In the genomic region with DNA sequence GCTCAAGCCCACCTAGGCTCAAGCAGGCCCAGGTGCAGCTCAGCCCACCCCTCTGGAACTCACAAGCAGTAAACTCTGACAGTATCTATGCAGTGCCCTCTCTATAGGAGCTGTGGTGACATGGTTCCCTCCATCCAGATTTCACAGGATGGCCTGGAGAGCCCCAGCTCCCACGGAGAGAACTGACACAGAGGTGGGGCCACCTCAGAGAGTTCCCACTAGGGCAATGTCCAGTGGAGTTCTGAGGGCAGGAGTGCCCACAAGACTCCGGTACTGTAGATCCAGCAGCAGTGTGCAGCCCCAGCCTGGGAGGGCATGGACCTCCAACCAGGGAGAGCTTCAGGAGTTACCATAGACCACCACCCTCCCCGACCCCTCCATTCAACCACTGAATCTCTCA, we compare ENCODE assay signal across 34 cellular contexts. TPM values are rescaled to one million over a fixed set of nuclear protein-coding genes. Genes with fewer than 3 reads are reported as not detected.
"Had no signal": no experiment of that assay in that cellular context is flagged by ENCODE, and none has a peak within 500 bp of the region (broad histone marks: within the 10 kb centered on the region; RNA-seq: fewer than 3 reads in every experiment).

No MANE protein-coding gene starts in this region.

- H3K27ac Mint-ChIP-seq: activated B cell treated with CpG ODN at 0.5 μM for 24 hours; activated CD4-positive, alpha-beta memory T cell treated with anti-CD3 and anti-CD28 coated beads for 36 hours; activated naive CD8-positive, alpha-beta T cell treated with anti-CD3 and anti-CD28 coated beads for 36 hours; activated T-helper 1 cell treated with anti-CD3 and anti-CD28 coated beads, Interleukin-12 subunit alpha, Interleukin-12 subunit beta, Interleukin-2, Interleukin-4 antibody, amounts not matched to agents 30 ng/mL and 10 ng/mL and 1 ng/mL, durations not matched to agents 14 hours and 24 hours and 36 hours had no signal

- H3K4me3 Mint-ChIP-seq: activated B cell treated with CpG ODN at 0.5 μM for 24 hours; activated CD4-positive, alpha-beta memory T cell treated with anti-CD3 and anti-CD28 coated beads for 36 hours; activated naive CD8-positive, alpha-beta T cell treated with anti-CD3 and anti-CD28 coated beads for 36 hours; activated T-cell treated with anti-CD3 and anti-CD28 coated beads, Interleukin-2, amount 50 U/mL, for 4 hours; activated T-helper 1 cell treated with anti-CD3 and anti-CD28 coated beads, Interleukin-12 subunit alpha, Interleukin-12 subunit beta, Interleukin-2, Interleukin-4 antibody, amounts not matched to agents 30 ng/mL and 10 ng/mL and 1 ng/mL, durations not matched to agents 14 hours and 24 hours and 36 hours had no signal

- H3K36me3 Mint-ChIP-seq: activated CD4-positive, alpha-beta memory T cell treated with anti-CD3 and anti-CD28 coated beads for 36 hours; activated naive CD8-positive, alpha-beta T cell treated with anti-CD3 and anti-CD28 coated beads for 36 hours had no signal

- H3K27ac ChIP-seq: ascending aorta, VCaP had no signal

- DNase-seq: activated B cell treated with CpG ODN at 0.5 μM for 24 hours; activated CD4-positive, alpha-beta memory T cell treated with anti-CD3 and anti-CD28 coated beads for 36 hours; activated CD4-positive, alpha-beta T cell treated with anti-CD3 and anti-CD28 coated beads for 4 hours; activated CD4-positive, alpha-beta T cell treated with anti-CD3 and anti-CD28 coated beads, Interleukin-2, amount 50 U/mL, for 1 hour; activated CD4-positive, CD25-positive, alpha-beta regulatory T cell treated with anti-CD3 and anti-CD28 coated beads, Interleukin-2, amount 50 U/mL, for 72 hours; activated CD8-positive, alpha-beta memory T cell treated with anti-CD3 and anti-CD28 coated beads, Interleukin-2, amount 50 U/mL, for 4 hours; activated naive CD4-positive, alpha-beta T cell; activated naive CD4-positive, alpha-beta T cell treated with anti-CD3 and anti-CD28 coated beads, Interleukin-2, amount 50 U/mL, for 16 hours; activated naive CD8-positive, alpha-beta T cell treated with anti-CD3 and anti-CD28 coated beads for 36 hours; activated T-cell treated with anti-CD3 and anti-CD28 coated beads for 4 hours; activated T-cell treated with anti-CD3 and anti-CD28 coated beads, Interleukin-2, amount 50 U/mL, for 4 hours; amygdala; Kasumi-1; KG1; MG63; NCI-H1048; NCI-H1436 treated with DMSO at 0.1 percent for 48 hours; NCI-H1694 treated with DMSO at 0.1 percent for 48 hours; NCI-H2029; NCI-H345; NCI-H524 treated with DMSO at 0.1 percent for 48 hours; SHP77 treated with DMSO at 0.1 percent for 48 hours; SW 1271; T-helper 1 cell; T-helper 2 cell; T-helper 9 cell had no signal

- H3K9me3 ChIP-seq: ascending aorta, MG63 had no signal

- H3K36me3 ChIP-seq: ascending aorta, MG63 had no signal

- H3K4me3 ChIP-seq: ascending aorta, MG63 had no signal

- ATAC-seq: activated T-cell treated with anti-CD3 and anti-CD28 coated beads, Interleukin-2, amount 50 U/mL, for 4 hours; Panc1; SK-N-SH treated with all-trans-retinoic acid at 6 μM for 48 hours had no signal

- H3K27me3 ChIP-seq: ascending aorta, MG63 had no signal

- H3K4me1 ChIP-seq: ascending aorta had no signal

- H3K9me3 Mint-ChIP-seq: activated B cell treated with CpG ODN at 0.5 μM for 24 hours; activated CD4-positive, alpha-beta memory T cell treated with anti-CD3 and anti-CD28 coated beads for 36 hours; activated naive CD8-positive, alpha-beta T cell treated with anti-CD3 and anti-CD28 coated beads for 36 hours; activated T-cell treated with anti-CD3 and anti-CD28 coated beads, Interleukin-2, amount 50 U/mL, for 4 hours; activated T-helper 1 cell treated with anti-CD3 and anti-CD28 coated beads, Interleukin-12 subunit alpha, Interleukin-12 subunit beta, Interleukin-2, Interleukin-4 antibody, amounts not matched to agents 30 ng/mL and 10 ng/mL and 1 ng/mL, durations not matched to agents 14 hours and 24 hours and 36 hours had no signal

- H3K4me1 Mint-ChIP-seq: activated B cell treated with CpG ODN at 0.5 μM for 24 hours had no signal

RNA-seq across cellular contexts. Expression of a gene that starts 37.3 kb away (rescaled TPM):
- total RNA-seq: activated B cell treated with CpG ODN at 0.5 μM for 24 hours; activated CD4-positive, alpha-beta memory T cell treated with anti-CD3 and anti-CD28 coated beads for 36 hours; activated naive CD8-positive, alpha-beta T cell treated with anti-CD3 and anti-CD28 coated beads for 36 hours; activated T-cell treated with anti-CD3 and anti-CD28 coated beads, Interleukin-2, amount 50 U/mL, for 4 hours; activated T-helper 1 cell treated with anti-CD3 and anti-CD28 coated beads, Interleukin-12 subunit alpha, Interleukin-12 subunit beta, Interleukin-2, Interleukin-4 antibody, amounts not matched to agents 30 ng/mL and 10 ng/mL and 1 ng/mL, durations not matched to agents 14 hours and 24 hours and 36 hours; ascending aorta; NCI-H460; RPMI7951; SK-MEL-5 had no signal
